ENCODE assay signal across 1 cellular context in the genomic region with DNA sequence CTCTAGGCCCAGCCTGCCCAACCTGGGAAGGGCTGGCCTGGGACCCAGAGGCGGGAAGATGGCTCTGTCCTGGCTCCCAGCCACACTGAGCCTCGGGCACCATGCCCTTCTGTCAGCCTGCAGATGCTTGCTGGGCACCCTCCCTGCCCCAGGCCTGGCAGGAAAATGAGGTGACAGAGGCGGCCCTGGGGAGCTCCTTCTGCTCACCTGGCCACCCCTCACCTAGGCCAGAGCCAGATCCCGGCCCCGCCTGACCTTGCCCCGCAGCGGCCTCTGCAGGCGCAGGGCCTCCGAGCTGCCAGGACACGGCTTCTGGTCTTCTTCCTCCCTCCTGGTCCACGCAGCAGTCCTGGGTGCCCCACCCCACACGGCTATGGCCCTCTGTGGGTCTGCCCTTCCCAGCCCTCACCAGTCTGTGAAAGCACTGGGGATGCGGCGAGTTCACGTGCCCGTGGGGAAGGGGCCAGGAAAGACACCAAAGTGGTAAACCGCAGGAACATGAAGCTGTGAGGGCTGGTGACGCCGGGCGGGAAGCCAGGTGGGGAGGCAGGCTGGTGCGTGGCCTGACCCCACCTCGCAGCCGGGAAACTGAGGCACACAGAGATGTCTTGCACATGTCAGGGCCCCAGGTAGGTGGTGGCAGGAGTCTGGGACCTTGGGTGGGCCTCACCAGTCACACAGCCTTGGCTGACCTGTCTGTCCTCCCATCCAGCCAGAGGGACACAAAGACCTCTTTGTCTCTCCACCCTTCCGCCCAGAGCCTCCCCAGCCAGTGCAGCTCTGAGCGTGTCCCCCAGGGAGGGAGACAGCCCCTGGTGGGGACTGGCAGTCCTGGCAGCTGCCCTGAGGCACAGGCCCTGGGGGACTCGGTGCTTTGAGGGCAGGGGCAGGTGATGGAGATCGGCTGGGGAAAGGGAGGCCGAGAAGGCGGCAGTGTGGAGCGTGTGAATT.
TF ChIP-seq lines count a peak whose summit lies in the region.

No MANE protein-coding gene starts in this region.

TF ChIP-seq in HepG2, 621 proteins besides CTCF, POLR2A, EP300 and RAD21 (continued from another document):
- TF ChIP-seq ZFAT (CRISPR knock-in tag; conservative IDR thresholded peaks at IDR 0.05) (no peak), LCORL (IDR thresholded peaks at IDR 0.05) (no peak), LCORL (CRISPR knock-in tag; IDR thresholded peaks at IDR 0.05) (0 out of 2 replicates have a peak, but pooled peaks have one; percentile 53), ZNF557 (CRISPR knock-in tag; IDR thresholded peaks at IDR 0.05) (no peak), MIER3 (CRISPR knock-in tag; IDR thresholded peaks at IDR 0.05; ENCODE audit: borderline replicate concordance) (no peak), SP4 (CRISPR knock-in tag; IDR thresholded peaks at IDR 0.05) (peak; percentile 57; the same call in 1 of the 2 replicates), ELF1 (CRISPR knock-in tag; IDR thresholded peaks at IDR 0.05) (peak; percentile 27; the same call in 1 of the 2 replicates), ZNF282 (IDR thresholded peaks at IDR 0.05; ENCODE audit: partially characterized antibody) (no peak), KDM5B (CRISPR knock-in tag; IDR thresholded peaks at IDR 0.05; ENCODE audit: borderline replicate concordance) (0 out of 2 replicates have a peak, but pooled peaks have one; percentile 18), ZNF451 (CRISPR knock-in tag; IDR thresholded peaks at IDR 0.05) (peak; percentile 62; the same call in 1 of the 2 replicates), ZBTB7B (CRISPR knock-in tag; IDR thresholded peaks at IDR 0.05) (peak; percentile 85), ZNF296 (CRISPR knock-in tag; conservative IDR thresholded peaks at IDR 0.05) (peak; percentile 70; the same call in 1 of the 2 replicates), NFE2L1 (CRISPR knock-in tag; IDR thresholded peaks at IDR 0.05; ENCODE audit: borderline replicate concordance) (no peak), SOX5 (CRISPR knock-in tag; IDR thresholded peaks at IDR 0.05; ENCODE audit: borderline replicate concordance) (peak; percentile 42; the same call in 1 of the 2 replicates), MIXL1 (CRISPR knock-in tag; IDR thresholded peaks at IDR 0.05) (0 out of 2 replicates have a peak, but pooled peaks have one; percentile 6), HNRNPL (IDR thresholded peaks at IDR 0.05; ENCODE audit: low read depth, low read length) (peak; percentile 77; the same call in 1 of the 2 replicates), XBP1 (CRISPR knock-in tag; IDR thresholded peaks at IDR 0.05) (no peak), BORCS8-MEF2B (CRISPR knock-in tag; IDR thresholded peaks at IDR 0.05) (no peak; the same call in 1 of the 2 replicates), ZNF274 (CRISPR knock-in tag; IDR thresholded peaks at IDR 0.05) (peak; percentile 73; the same call in 1 of the 2 replicates), ZMAT3 (CRISPR knock-in tag; conservative IDR thresholded peaks at IDR 0.05) (0 out of 2 replicates have a peak, but pooled peaks have one; percentile 53), NBN (conservative IDR thresholded peaks at IDR 0.05) (no peak), SALL1 (CRISPR knock-in tag; IDR thresholded peaks at IDR 0.05) (peak; percentile 37; the same call in 1 of the 2 replicates), PRPF4 (IDR thresholded peaks at IDR 0.05; ENCODE audit: low read depth, low read length, poor library complexity, severe bottlenecking) (no peak), ZC3H13 (CRISPR knock-in tag; IDR thresholded peaks at IDR 0.05) (peak; percentile 66; the same call in 1 of the 2 replicates)
- TF ChIP-seq, protein P1, sequence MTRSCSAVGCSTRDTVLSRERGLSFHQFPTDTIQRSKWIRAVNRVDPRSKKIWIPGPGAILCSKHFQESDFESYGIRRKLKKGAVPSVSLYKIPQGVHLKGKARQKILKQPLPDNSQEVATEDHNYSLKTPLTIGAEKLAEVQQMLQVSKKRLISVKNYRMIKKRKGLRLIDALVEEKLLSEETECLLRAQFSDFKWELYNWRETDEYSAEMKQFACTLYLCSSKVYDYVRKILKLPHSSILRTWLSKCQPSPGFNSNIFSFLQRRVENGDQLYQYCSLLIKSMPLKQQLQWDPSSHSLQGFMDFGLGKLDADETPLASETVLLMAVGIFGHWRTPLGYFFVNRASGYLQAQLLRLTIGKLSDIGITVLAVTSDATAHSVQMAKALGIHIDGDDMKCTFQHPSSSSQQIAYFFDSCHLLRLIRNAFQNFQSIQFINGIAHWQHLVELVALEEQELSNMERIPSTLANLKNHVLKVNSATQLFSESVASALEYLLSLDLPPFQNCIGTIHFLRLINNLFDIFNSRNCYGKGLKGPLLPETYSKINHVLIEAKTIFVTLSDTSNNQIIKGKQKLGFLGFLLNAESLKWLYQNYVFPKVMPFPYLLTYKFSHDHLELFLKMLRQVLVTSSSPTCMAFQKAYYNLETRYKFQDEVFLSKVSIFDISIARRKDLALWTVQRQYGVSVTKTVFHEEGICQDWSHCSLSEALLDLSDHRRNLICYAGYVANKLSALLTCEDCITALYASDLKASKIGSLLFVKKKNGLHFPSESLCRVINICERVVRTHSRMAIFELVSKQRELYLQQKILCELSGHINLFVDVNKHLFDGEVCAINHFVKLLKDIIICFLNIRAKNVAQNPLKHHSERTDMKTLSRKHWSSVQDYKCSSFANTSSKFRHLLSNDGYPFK (CRISPR knock-in tag; IDR thresholded peaks at IDR 0.05; ENCODE audit: borderline replicate concordance): peak; percentile 31; the same call in 1 of the 2 replicates
- TF ChIP-seq, protein P2, sequence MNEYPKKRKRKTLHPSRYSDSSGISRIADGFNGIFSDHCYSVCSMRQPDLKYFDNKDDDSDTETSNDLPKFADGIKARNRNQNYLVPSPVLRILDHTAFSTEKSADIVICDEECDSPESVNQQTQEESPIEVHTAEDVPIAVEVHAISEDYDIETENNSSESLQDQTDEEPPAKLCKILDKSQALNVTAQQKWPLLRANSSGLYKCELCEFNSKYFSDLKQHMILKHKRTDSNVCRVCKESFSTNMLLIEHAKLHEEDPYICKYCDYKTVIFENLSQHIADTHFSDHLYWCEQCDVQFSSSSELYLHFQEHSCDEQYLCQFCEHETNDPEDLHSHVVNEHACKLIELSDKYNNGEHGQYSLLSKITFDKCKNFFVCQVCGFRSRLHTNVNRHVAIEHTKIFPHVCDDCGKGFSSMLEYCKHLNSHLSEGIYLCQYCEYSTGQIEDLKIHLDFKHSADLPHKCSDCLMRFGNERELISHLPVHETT (CRISPR knock-in tag; conservative IDR thresholded peaks at IDR 0.05): 0 out of 2 replicates have a peak, but pooled peaks have one; percentile 26
- TF ChIP-seq, protein P3, sequence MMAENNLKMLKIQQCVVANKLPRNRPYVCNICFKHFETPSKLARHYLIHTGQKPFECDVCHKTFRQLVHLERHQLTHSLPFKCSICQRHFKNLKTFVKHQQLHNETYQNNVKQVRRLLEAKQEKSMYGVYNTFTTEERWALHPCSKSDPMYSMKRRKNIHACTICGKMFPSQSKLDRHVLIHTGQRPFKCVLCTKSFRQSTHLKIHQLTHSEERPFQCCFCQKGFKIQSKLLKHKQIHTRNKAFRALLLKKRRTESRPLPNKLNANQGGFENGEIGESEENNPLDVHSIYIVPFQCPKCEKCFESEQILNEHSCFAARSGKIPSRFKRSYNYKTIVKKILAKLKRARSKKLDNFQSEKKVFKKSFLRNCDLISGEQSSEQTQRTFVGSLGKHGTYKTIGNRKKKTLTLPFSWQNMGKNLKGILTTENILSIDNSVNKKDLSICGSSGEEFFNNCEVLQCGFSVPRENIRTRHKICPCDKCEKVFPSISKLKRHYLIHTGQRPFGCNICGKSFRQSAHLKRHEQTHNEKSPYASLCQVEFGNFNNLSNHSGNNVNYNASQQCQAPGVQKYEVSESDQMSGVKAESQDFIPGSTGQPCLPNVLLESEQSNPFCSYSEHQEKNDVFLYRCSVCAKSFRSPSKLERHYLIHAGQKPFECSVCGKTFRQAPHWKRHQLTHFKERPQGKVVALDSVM (CRISPR knock-in tag; IDR thresholded peaks at IDR 0.05): peak; percentile 75
- TF ChIP-seq, protein P4, sequence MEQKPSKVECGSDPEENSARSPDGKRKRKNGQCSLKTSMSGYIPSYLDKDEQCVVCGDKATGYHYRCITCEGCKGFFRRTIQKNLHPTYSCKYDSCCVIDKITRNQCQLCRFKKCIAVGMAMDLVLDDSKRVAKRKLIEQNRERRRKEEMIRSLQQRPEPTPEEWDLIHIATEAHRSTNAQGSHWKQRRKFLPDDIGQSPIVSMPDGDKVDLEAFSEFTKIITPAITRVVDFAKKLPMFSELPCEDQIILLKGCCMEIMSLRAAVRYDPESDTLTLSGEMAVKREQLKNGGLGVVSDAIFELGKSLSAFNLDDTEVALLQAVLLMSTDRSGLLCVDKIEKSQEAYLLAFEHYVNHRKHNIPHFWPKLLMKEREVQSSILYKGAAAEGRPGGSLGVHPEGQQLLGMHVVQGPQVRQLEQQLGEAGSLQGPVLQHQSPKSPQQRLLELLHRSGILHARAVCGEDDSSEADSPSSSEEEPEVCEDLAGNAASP (CRISPR knock-in tag; IDR thresholded peaks at IDR 0.05; ENCODE audit: borderline replicate concordance): peak; percentile 70; the same call in 1 of the 2 replicates
- TF ChIP-seq, protein P5, sequence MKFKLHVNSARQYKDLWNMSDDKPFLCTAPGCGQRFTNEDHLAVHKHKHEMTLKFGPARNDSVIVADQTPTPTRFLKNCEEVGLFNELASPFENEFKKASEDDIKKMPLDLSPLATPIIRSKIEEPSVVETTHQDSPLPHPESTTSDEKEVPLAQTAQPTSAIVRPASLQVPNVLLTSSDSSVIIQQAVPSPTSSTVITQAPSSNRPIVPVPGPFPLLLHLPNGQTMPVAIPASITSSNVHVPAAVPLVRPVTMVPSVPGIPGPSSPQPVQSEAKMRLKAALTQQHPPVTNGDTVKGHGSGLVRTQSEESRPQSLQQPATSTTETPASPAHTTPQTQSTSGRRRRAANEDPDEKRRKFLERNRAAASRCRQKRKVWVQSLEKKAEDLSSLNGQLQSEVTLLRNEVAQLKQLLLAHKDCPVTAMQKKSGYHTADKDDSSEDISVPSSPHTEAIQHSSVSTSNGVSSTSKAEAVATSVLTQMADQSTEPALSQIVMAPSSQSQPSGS (CRISPR knock-in tag; IDR thresholded peaks at IDR 0.05): no peak
- TF ChIP-seq, protein P6, sequence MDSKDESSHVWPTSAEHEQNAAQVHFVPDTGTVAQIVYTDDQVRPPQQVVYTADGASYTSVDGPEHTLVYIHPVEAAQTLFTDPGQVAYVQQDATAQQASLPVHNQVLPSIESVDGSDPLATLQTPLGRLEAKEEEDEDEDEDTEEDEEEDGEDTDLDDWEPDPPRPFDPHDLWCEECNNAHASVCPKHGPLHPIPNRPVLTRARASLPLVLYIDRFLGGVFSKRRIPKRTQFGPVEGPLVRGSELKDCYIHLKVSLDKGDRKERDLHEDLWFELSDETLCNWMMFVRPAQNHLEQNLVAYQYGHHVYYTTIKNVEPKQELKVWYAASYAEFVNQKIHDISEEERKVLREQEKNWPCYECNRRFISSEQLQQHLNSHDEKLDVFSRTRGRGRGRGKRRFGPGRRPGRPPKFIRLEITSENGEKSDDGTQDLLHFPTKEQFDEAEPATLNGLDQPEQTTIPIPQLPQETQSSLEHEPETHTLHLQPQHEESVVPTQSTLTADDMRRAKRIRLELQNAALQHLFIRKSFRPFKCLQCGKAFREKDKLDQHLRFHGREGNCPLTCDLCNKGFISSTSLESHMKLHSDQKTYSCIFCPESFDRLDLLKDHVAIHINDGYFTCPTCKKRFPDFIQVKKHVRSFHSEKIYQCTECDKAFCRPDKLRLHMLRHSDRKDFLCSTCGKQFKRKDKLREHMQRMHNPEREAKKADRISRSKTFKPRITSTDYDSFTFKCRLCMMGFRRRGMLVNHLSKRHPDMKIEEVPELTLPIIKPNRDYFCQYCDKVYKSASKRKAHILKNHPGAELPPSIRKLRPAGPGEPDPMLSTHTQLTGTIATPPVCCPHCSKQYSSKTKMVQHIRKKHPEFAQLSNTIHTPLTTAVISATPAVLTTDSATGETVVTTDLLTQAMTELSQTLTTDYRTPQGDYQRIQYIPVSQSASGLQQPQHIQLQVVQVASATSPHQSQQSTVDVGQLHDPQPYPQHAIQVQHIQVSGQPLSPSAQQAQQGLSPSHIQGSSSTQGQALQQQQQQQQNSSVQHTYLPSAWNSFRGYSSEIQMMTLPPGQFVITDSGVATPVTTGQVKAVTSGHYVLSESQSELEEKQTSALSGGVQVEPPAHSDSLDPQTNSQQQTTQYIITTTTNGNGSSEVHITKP (CRISPR knock-in tag; IDR thresholded peaks at IDR 0.05; ENCODE audit: low read depth): no peak
